In the genomic region with DNA sequence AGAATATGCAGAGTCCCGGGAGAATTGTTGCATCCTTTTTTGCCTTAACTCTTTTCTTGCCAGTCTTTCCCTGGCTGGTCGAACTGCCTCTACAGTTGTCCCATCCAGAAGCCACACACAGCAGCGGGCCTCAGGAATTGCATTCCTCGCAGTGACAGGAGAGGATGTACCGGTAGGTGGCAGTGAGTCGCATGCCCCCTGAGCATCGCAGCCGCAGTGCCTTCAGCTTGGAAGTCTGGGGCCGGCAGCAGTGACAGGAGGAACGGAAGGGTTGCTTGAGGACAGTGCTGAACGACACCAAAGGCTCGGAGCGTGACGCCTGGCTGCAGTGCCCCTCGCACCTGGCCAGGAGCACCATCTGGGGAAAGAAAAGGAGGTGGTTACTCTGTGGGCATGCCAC, we compare ENCODE assay signal across 8 cellular contexts. TPM values are rescaled to one million over a fixed set of nuclear protein-coding genes. Genes with fewer than 3 reads are reported as not detected.
DNase-seq lines count a peak whose midpoint lies in the region; ATAC-seq and TF ChIP-seq lines count a peak whose summit lies in the region.

No MANE protein-coding gene starts in this region.

- H2BK12ac ChIP-seq in H9 (ENCODE audit: insufficient read length, low read depth, low read length) = no peak overlapping the region

- peaks cover 5% of the 10 kb centered on the region for H3K27me3 Mint-ChIP-seq in H9 (ENCODE audit: low read depth)

- peaks cover 2 to 5% of the 10 kb centered on the region in 2 experiments; a peak in 2 of 4 replicates for H3K4me1 Mint-ChIP-seq in H9

- H3K23me2 ChIP-seq in H9 (ENCODE audit: insufficient read length, low read depth, low read length, poor library complexity, severe bottlenecking) = no peaks in the 10 kb centered on the region

- no peak overlapping the region for H3K4ac ChIP-seq in H9 (ENCODE audit: low read depth, low read length)

- no peak overlapping the region for H4K5ac ChIP-seq in H9 (ENCODE audit: insufficient read length, low read depth, low read length)

- no peak overlapping the region for H3K27ac ChIP-seq in H9 (ENCODE audit: insufficient read length, low read depth, low read length)

- H2AFZ ChIP-seq in H9 (ENCODE audit: low read length) = no peak overlapping the region

- H4K20me1 ChIP-seq in H9 (ENCODE audit: control insufficient read depth, insufficient read depth, insufficient read length) = no peaks in the 10 kb centered on the region

- H2BK120ac ChIP-seq in H9 (ENCODE audit: low read depth, low read length, poor library complexity, severe bottlenecking) = no peak overlapping the region

- no peak overlapping the region for H2AK5ac ChIP-seq in H9 (ENCODE audit: insufficient read length, low read length)

- H3K18ac ChIP-seq in H9 (ENCODE audit: insufficient read length, low read depth, low read length) = no peak overlapping the region

- H3K4me3 ChIP-seq in AG04449 (ENCODE audit: low read depth, low read length) (no peak overlapping the region), epithelial cell of proximal tubule (ENCODE audit: low read depth, low read length) (no peak overlapping the region)

- peaks cover 61 to 66% of the 10 kb centered on the region in 2 experiments for H3K9me3 Mint-ChIP-seq in H9

- TF ChIP-seq CTCF in AG04449 (IDR thresholded peaks at IDR 0.05; ENCODE audit: insufficient read depth, low read length, missing control alignments) = peak; percentile 37
- TF ChIP-seq CTCF in H9 (conservative IDR thresholded peaks at IDR 0.05) = peak; percentile 60
- peak; percentile 59 for TF ChIP-seq CTCF in epithelial cell of proximal tubule (conservative IDR thresholded peaks at IDR 0.05; ENCODE audit: low read depth, low read length)

- H2BK20ac ChIP-seq in H9 (ENCODE audit: low read depth, low read length, poor library complexity, severe bottlenecking) = no peak overlapping the region

- no peak overlapping the region for H3K14ac ChIP-seq in H9 (ENCODE audit: insufficient read depth, low read length)

- H4K8ac ChIP-seq in H9 (replicated peaks; ENCODE audit: insufficient read length, low read depth, low read length) = no peak overlapping the region

- H3T11ph ChIP-seq in H9 (ENCODE audit: low read length) = no peak overlapping the region

- no peak overlapping the region for H2BK5ac ChIP-seq in H9 (ENCODE audit: insufficient read length, low read length)

- no peak overlapping the region for H3K9ac ChIP-seq in H9 (ENCODE audit: extremely low read depth, insufficient read length, low read length)

- H3K36me3 Mint-ChIP-seq in H9 (ENCODE audit: insufficient read depth in 1 of 3, low read depth in 3 of 3) = peaks cover 0 to 3% (median 0%) of the 10 kb centered on the region in 3 experiments; a peak in 2 of 7 replicates

- POLR2A ChIA-PET in AG04449 (lab: Yijun Ruan, JAX) = no interaction called here

- H3K27ac Mint-ChIP-seq in H9 = no peak overlapping the region

- no peak overlapping the region for H3K56ac ChIP-seq in H9 (ENCODE audit: insufficient read length, low read depth, low read length)

- H3K79me2 ChIP-seq in H9 (ENCODE audit: insufficient read depth, low read length) = no peaks in the 10 kb centered on the region

- H3K27me3 ChIP-seq in H9 (ENCODE audit: insufficient read depth, low read length) = no peaks in the 10 kb centered on the region

- no peak overlapping the region for H3K4me3 Mint-ChIP-seq in H9

- peaks cover 33% of the 10 kb centered on the region for H3K9me3 ChIP-seq in H9 (ENCODE audit: control insufficient read depth, low read depth, low read length)

- no peak for ATAC-seq in HG02973 (IDR thresholded peaks at IDR 0.05; ENCODE audit: unreplicated experiment)

- H3K79me1 ChIP-seq in H9 (ENCODE audit: insufficient read depth, low read depth, low read length, poor library complexity, severe bottlenecking) = no peaks in the 10 kb centered on the region

- DNase-seq in AG04449 (ENCODE audit: low read depth, low spot score) = no peak
- peak; percentile 78 for DNase-seq in H9
- DNase-seq in activated CD4-positive, alpha-beta T cell treated with anti-CD3 and anti-CD28 coated beads, Interleukin-2, amount 50 U/mL, for 1 hour = peak; percentile 19
- DNase-seq in epithelial cell of proximal tubule (ENCODE audit: low read depth) = no peak
- peak in 44 of 56 donors; percentile 1 to 53 (median 20) for DNase-seq in nucleus accumbens (lab: John Stamatoyannopoulos, UW)
- no peak for DNase-seq in NCI-H226
- no peak for DNase-seq in inferior parietal cortex (ENCODE audit: extremely low spot score)

- no peak overlapping the region for H3K4me2 ChIP-seq in H9 (ENCODE audit: insufficient read depth, insufficient read length, low read length)

- H4K91ac ChIP-seq in H9 (ENCODE audit: insufficient read length, low read depth, low read length) = no peak overlapping the region

- CTCF ChIA-PET in AG04449 (lab: Yijun Ruan, JAX) = interaction anchor here (1.1 to 2.1 kb wide), 3 partner anchors 13 to 295 kb away, joined by 3 to 11 read pairs (median 3); no protein-coding TSS in a partner anchor

- WGBS in H9 (ENCODE audit: extremely low coverage, insufficient read length, low lambda C conversion rate) = no CpG with 5 or more reads among the region's 15 CpGs

- no peak overlapping the region for H3K23ac ChIP-seq in H9 (ENCODE audit: insufficient read length, low read depth, low read length)

- no peak overlapping the region for H2BK15ac ChIP-seq in H9 (ENCODE audit: low read depth, low read length)

- H3K4me1 ChIP-seq in H9 (ENCODE audit: insufficient read depth, low read length) = no peaks in the 10 kb centered on the region; the same call in 1 of the 2 replicates

RNA-seq across cellular contexts. Expression of gene NDP, which starts 23.5 kb away (rescaled TPM):
- total RNA-seq in H9 (2021) (not detected in 2 replicates), epithelial cell of proximal tubule (not detected in 2 replicates)

Comparison
In these comparisons a context has a peak if more than half of its experiments do, and no peak if none do; other contexts are left out.
1. DNase-seq: peak in H9 (single experiment), activated CD4-positive, alpha-beta T cell treated with anti-CD3 and anti-CD28 coated beads, Interleukin-2, amount 50 U/mL, for 1 hour (single experiment) and nucleus accumbens (44 of 56); none in AG04449 (single experiment), epithelial cell of proximal tubule (single experiment), NCI-H226 (single experiment) and inferior parietal cortex (single experiment).
2. Peak in every context shown above with its lines, with median percentiles within 50 percentile points of each other: CTCF ChIP-seq.